In the genomic region with DNA sequence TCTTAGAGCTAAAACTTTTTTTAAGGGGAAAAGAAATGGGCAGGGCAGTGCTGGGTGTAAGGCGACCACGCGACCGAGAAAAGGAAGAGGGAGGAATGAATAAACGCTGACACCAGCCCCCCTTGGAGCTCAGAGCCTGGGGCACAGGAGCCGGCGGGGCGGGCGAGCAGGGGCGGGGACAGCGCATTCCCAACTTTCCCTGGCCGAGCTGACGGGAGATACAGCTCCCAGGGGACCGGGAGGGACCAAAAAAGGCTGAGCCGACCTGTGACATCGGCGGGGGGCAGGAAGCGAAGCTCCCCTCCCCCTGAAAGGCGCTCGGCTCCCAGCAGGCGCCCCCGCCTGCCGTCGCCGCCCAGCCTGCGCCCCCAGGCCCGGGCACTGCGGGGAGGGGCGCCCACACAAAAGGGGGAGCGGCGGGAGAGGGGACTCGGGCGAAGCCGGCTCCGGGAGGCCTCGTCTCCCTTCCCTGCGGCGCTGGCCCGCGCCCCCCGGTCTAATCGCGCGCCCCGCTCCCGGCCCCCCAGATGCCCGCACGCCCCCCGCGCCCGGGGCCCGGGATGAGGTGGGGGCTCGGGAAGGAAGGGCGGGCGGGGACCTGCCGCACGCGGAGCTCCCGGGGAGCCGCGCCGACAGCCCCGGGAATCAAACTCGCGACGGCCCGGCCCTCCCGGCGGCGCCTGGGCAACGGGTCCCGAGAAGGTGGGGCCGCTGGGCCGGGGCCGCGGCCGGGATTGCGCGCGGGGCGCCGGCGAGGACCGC, we compare ENCODE assay signal across 8 cellular contexts. TPM values are rescaled to one million over a fixed set of nuclear protein-coding genes. Genes with fewer than 3 reads are reported as not detected.
DNase-seq lines count a peak whose midpoint lies in the region; ATAC-seq, FAIRE-seq and TF ChIP-seq lines count a peak whose summit lies in the region.

No MANE protein-coding gene starts in this region.

- H4K20me1 ChIP-seq in OCI-LY7 (ENCODE audit: insufficient read depth, low read length): peaks cover 5% of the 10 kb centered on the region; the same call in 1 of the 2 replicates

- no peaks in the 10 kb centered on the region for H3K9me2 ChIP-seq in OCI-LY7 (ENCODE audit: insufficient read depth, low read length)

- TF ChIP-seq CTCF in OCI-LY7 (conservative IDR thresholded peaks at IDR 0.05; ENCODE audit: low read length) (no peak), coronary artery (IDR thresholded peaks at IDR 0.05) (no peak), left lung (IDR thresholded peaks at IDR 0.05) (no peak)

- CTCF ChIA-PET in OCI-LY7 (lab: Charles Lee; ENCODE audit: unreplicated experiment): no interaction called here

- H3K9me3 ChIP-seq in OCI-LY7 (ENCODE audit: low read length) (no peaks in the 10 kb centered on the region), left lung (no peaks in the 10 kb centered on the region), subcutaneous abdominal adipose tissue (ENCODE audit: control insufficient read depth in 5 of 5, low read length in 5 of 5) (no peaks in the 10 kb centered on the region)

- H3K9ac ChIP-seq in subcutaneous abdominal adipose tissue (ENCODE audit: low read length in 5 of 5): peak overlapping the region; percentile 30 to 87 (median 76)

- H3K36me3 ChIP-seq in H7 (replicated peaks; ENCODE audit: control insufficient read depth, insufficient read depth, low read length) (no peaks in the 10 kb centered on the region), OCI-LY7 (ENCODE audit: insufficient read depth, low read length) (no peaks in the 10 kb centered on the region), left lung (no peaks in the 10 kb centered on the region), subcutaneous abdominal adipose tissue (ENCODE audit: control insufficient read depth in 5 of 5, insufficient read depth in 5 of 5, low read length in 5 of 5) (no peaks in the 10 kb centered on the region)

- H3K27ac ChIP-seq in OCI-LY7 (ENCODE audit: low read depth, low read length, poor library complexity, severe bottlenecking) (no peak overlapping the region), coronary artery (peak overlapping the region; percentile 95 to 100), left lung (peak overlapping the region; percentile 90 to 91), subcutaneous abdominal adipose tissue (ENCODE audit: low read depth, low read length) (peak overlapping the region; percentile 87)

- no peaks in the 10 kb centered on the region for H3K79me2 ChIP-seq in OCI-LY7 (ENCODE audit: insufficient read depth, low read depth, low read length)

- H2AFZ ChIP-seq in OCI-LY7 (ENCODE audit: low read length): no peak overlapping the region

- peak; percentile 86 for DNase-seq in AG20443 (ENCODE audit: low spot score)
- peak; percentile 89 for DNase-seq in H7
- no peak for DNase-seq in OCI-LY7 (ENCODE audit: low spot score)
- peak; percentile 91 for DNase-seq in coronary artery (ENCODE audit: low spot score)
- DNase-seq in left lung: peak; percentile 64 to 88
- no peak for DNase-seq in GM19239 (ENCODE audit: insufficient read length, low spot score)

- H3K27me3 ChIP-seq in H7 (ENCODE audit: control insufficient read depth, insufficient read depth, low read length) (peaks cover 9% of the 10 kb centered on the region; the same call in 1 of the 2 replicates), left lung (peaks cover 0 to 26% of the 10 kb centered on the region in 2 donors), subcutaneous abdominal adipose tissue (ENCODE audit: control insufficient read depth in 5 of 5, insufficient read depth in 4 of 5, low read length in 5 of 5) (no peaks in the 10 kb centered on the region)

- H3K4me2 ChIP-seq in OCI-LY7 (ENCODE audit: low read length): peak overlapping the region; percentile 35; the same call in 1 of the 2 replicates

- POLR2A ChIA-PET in OCI-LY7 (lab: Charles Lee): interaction anchor here (0.7 kb wide), 1 partner anchor 14 kb away, joined by 4 read pairs; no protein-coding TSS in a partner anchor

- ATAC-seq in left lung (peak; percentile 57), GM19467 (IDR thresholded peaks at IDR 0.05; ENCODE audit: unreplicated experiment) (no peak)

- H3K4me1 ChIP-seq in OCI-LY7 (ENCODE audit: insufficient read depth, low read length, poor library complexity, severe bottlenecking) (peaks cover 30% of the 10 kb centered on the region), left lung (peaks cover 36 to 63% of the 10 kb centered on the region in 2 donors), subcutaneous abdominal adipose tissue (ENCODE audit: control insufficient read depth in 5 of 5, insufficient read depth in 5 of 5, low read length in 5 of 5) (peaks cover 8 to 55% (median 46%) of the 10 kb centered on the region in 5 donors)

- no peak for FAIRE-seq in GM19239 (lab: Jason Lieb, UNC)

- H3K4me3 ChIP-seq in H7 (ENCODE audit: insufficient read depth, low read depth, low read length): peak overlapping the region; percentile 61
- peak overlapping the region; percentile 23 for H3K4me3 ChIP-seq in OCI-LY7 (ENCODE audit: low read depth, low read length, poor library complexity, severe bottlenecking)
- peak overlapping the region; percentile 99 for H3K4me3 ChIP-seq in coronary artery
- H3K4me3 ChIP-seq in left lung: peak overlapping the region; percentile 50 to 69
- peak overlapping the region; percentile 58 to 76 (median 67) for H3K4me3 ChIP-seq in subcutaneous abdominal adipose tissue (ENCODE audit: low read depth in 1 of 5, low read length in 5 of 5)

- intact Hi-C loops in OCI-LY7 (cut with micrococcal nuclease; ENCODE audit: unreplicated experiment): no loop called here
- intact Hi-C loops in left lung (cut with DNase I): no loop called here

- BruUV-seq in OCI-LY7 (replicated peaks; lab: Mats Ljungman, UMichigan): no TSS peak

RNA-seq across cellular contexts. Expression of a gene that starts 0.6 kb away (rescaled TPM):
- total RNA-seq in H7 (2014; rRNA removed; shearing (Covaris generic)): 8.1 and 13.9 TPM in 2 replicates
- total RNA-seq in OCI-LY7 (2014; rRNA removed; shearing (Covaris generic)): not detected in 2 replicates
- total RNA-seq in OCI-LY7 (2022) (0.13 and 0.74 TPM in 2 replicates), left lung (10 to 100 TPM; 44.1 to 47.3 TPM)

RNA-seq across cellular contexts. Expression of a gene that starts 33.5 kb away (rescaled TPM):
- total RNA-seq in H7 (2014; rRNA removed; shearing (Covaris generic)): 48.2 and 66.1 TPM in 2 replicates
- 19.0 and 22.6 TPM in 2 replicates for total RNA-seq in OCI-LY7 (2014; rRNA removed; shearing (Covaris generic))
- 35.4 and 36.4 TPM in 2 replicates for total RNA-seq in OCI-LY7 (2022)
- 10 to 100 TPM; 62.7 to 62.9 TPM for total RNA-seq in left lung

RNA-seq across cellular contexts. Expression of a gene that starts 52.4 kb away (rescaled TPM):
- total RNA-seq in H7 (2014; rRNA removed; shearing (Covaris generic)): 326 and 341 TPM in 2 replicates
- 582 and 677 TPM in 2 replicates for total RNA-seq in OCI-LY7 (2014; rRNA removed; shearing (Covaris generic))
- 515 and 531 TPM in 2 replicates for total RNA-seq in OCI-LY7 (2022)
- total RNA-seq in left lung: 100 to 1,000 TPM; 137 to 200 TPM

Comparison
In these comparisons a context has a peak if more than half of its experiments do, and no peak if none do; other contexts are left out.
1. DNase-seq: peak in AG20443 (single experiment), H7 (single experiment), coronary artery (single experiment) and left lung (2 of 2); none in OCI-LY7 (single experiment) and GM19239 (single experiment).
2. H3K4me3 ChIP-seq: peak in every context shown above with its lines; median percentile 99 in coronary artery; 67 in subcutaneous abdominal adipose tissue; 61 in H7; 60 in left lung; 23 in OCI-LY7.